ENCODE assay signal across 19 cellular contexts in genomic region chr6:109290143-109290931, GRCh38.
DNase-seq lines count a peak whose midpoint lies in the region; ATAC-seq, FAIRE-seq and TF ChIP-seq lines count a peak whose summit lies in the region.
"Had no signal": no experiment of that assay in that cellular context is flagged by ENCODE, and none has a peak within 500 bp of the region (broad histone marks: within the 10 kb centered on the region; RNA-seq: fewer than 3 reads in every experiment).

No MANE protein-coding gene starts in this region.

- no peak overlapping the region for H3K56ac ChIP-seq in H1 (replicated peaks; ENCODE audit: insufficient read length, low read depth, low read length)

- peak; percentile 22 to 49; a peak in 2 of 4 replicates for TF ChIP-seq RAD21 in H1 (IDR thresholded peaks at IDR 0.05 in 1 of 2, conservative IDR thresholded peaks at IDR 0.05 in 1 of 2; ENCODE audit: low read depth in 2 of 2, low read length in 2 of 2)

- H4K20me1 ChIP-seq in H1 (replicated peaks in 1 of 2; ENCODE audit: control insufficient read depth in 1 of 2, insufficient read depth in 2 of 2, low read length in 2 of 2), result no peaks in the 10 kb centered on the region
- H4K20me1 ChIP-seq: BLaER1 had no signal

- FAIRE-seq in H1 (lab: Jason Lieb, UNC), result no peak
- FAIRE-seq in kidney (lab: Jason Lieb, UNC), result no peak
- FAIRE-seq: GM12892, GM18507, H54, HTR-8/SVneo had no signal

- no peak for ATAC-seq in left ventricle myocardium superior
- no peak for ATAC-seq in Right ventricle myocardium superior (ENCODE audit: poor library complexity)
- ATAC-seq in aorta (ENCODE audit: low FRiP score), result peak; percentile 20
- ATAC-seq in HG02642 (IDR thresholded peaks at IDR 0.05; ENCODE audit: poor library complexity, unreplicated experiment), result no peak
- ATAC-seq in HG02870 (IDR thresholded peaks at IDR 0.05; ENCODE audit: unreplicated experiment), result no peak

- TF ChIP-seq EP300 in H1 (IDR thresholded peaks at IDR 0.05; ENCODE audit: borderline replicate concordance in 1 of 2, low read depth in 2 of 2, low read length in 2 of 2), result no peak

- TF ChIP-seq CTCF in H1 (IDR thresholded peaks at IDR 0.05; ENCODE audit: control extremely low read depth in 1 of 3, insufficient read depth in 1 of 3, low read depth in 1 of 3, low read length in 3 of 3), result peak in 2 of 3 experiments; percentile 13 to 25; a peak in 2 of 4 replicates
- TF ChIP-seq CTCF in kidney (IDR thresholded peaks at IDR 0.05; ENCODE audit: borderline replicate concordance, extremely low read depth, insufficient read depth), result no peak

- no peaks in the 10 kb centered on the region; a peak in 1 of 8 replicates for H3K36me3 ChIP-seq in H1 (ENCODE audit: control insufficient read depth in 2 of 4, insufficient read depth in 4 of 4, low read length in 3 of 4)
- H3K36me3 ChIP-seq in kidney (ENCODE audit: control insufficient read depth in 1 of 2, insufficient read depth in 2 of 2, low read length in 2 of 2), result no peaks in the 10 kb centered on the region
- no peaks in the 10 kb centered on the region for H3K36me3 ChIP-seq in aorta (ENCODE audit: control insufficient read depth in 1 of 2, insufficient read depth in 2 of 2, low read length in 1 of 2)
- H3K36me3 ChIP-seq: BLaER1 had no signal

- H2AK5ac ChIP-seq in H1 (ENCODE audit: low read depth, low read length), result no peak overlapping the region

- no peak overlapping the region for H2AFZ ChIP-seq in H1 (ENCODE audit: low read length)

- no peak overlapping the region for H3K14ac ChIP-seq in H1 (ENCODE audit: insufficient read length)

- no peaks in the 10 kb centered on the region for H3K27me3 ChIP-seq in H1 (replicated peaks in 1 of 4; ENCODE audit: control insufficient read depth in 3 of 4, extremely low read depth in 1 of 4, insufficient read depth in 3 of 4, low read length in 3 of 4)
- H3K27me3 ChIP-seq in aorta (ENCODE audit: control insufficient read depth in 1 of 2, insufficient read depth in 2 of 2, low read length in 1 of 2), result no peaks in the 10 kb centered on the region
- H3K27me3 ChIP-seq: BLaER1 had no signal

- 95% methylated on average over 42 of the region's 56 CpGs; no CpG with 5 or more reads in 1 of the 2 experiments for WGBS in H1 (ENCODE audit: extremely low coverage in 1 of 2, insufficient coverage in 1 of 2, insufficient read length in 1 of 2, insufficient replicate concordance in 2 of 2, low coverage in 1 of 2, low lambda C conversion rate in 2 of 2, missing lambda C conversion rate in 1 of 2), 2 experiments
- WGBS in aorta, 2 donors, result 74 to 79% methylated on average over 45 to 56 of the region's 56 CpGs

- H3K4ac ChIP-seq in H1 (replicated peaks; ENCODE audit: insufficient read length, low read depth, low read length), result no peak overlapping the region

- no peaks in the 10 kb centered on the region for H3K79me2 ChIP-seq in H1 (ENCODE audit: control insufficient read depth in 1 of 2, insufficient read depth in 2 of 2, low read length in 2 of 2)

- H3K18ac ChIP-seq in H1 (ENCODE audit: extremely low read depth, low read length), result peak overlapping the region; percentile 13; the same call in 1 of the 2 replicates

- no peak overlapping the region for H4K91ac ChIP-seq in H1 (replicated peaks; ENCODE audit: insufficient read length, low read length)

- POLR2A ChIA-PET in H1 (lab: Charles Lee; ENCODE audit: partially characterized antibody), result no interaction called here

- intact Hi-C loops in left ventricle myocardium superior (cut with micrococcal nuclease), result no loop called here
- intact Hi-C loops in Right ventricle myocardium superior (cut with DNase I), result no loop called here
- intact Hi-C loops in kidney (cut with DNase I), result no loop called here
- intact Hi-C loops in aorta (cut with DNase I), result loop anchor here in 1 of 2 donors (10.0 kb wide), 1 partner anchor 66 kb away; no protein-coding TSS in a partner anchor

- H2BK5ac ChIP-seq in H1 (ENCODE audit: low read depth, low read length), result no peak overlapping the region

- H2BK12ac ChIP-seq in H1 (ENCODE audit: low read depth, low read length), result no peak overlapping the region

- H3K23ac ChIP-seq in H1 (ENCODE audit: insufficient read length), result no peak overlapping the region

- H3K9me3 ChIP-seq in H1 (ENCODE audit: insufficient read depth in 2 of 2, low read depth in 1 of 2, low read length in 1 of 2) (no peaks in the 10 kb centered on the region), kidney (ENCODE audit: control insufficient read depth in 1 of 2, low read length in 2 of 2) (no peaks in the 10 kb centered on the region), aorta (ENCODE audit: control insufficient read depth, low read length) (no peaks in the 10 kb centered on the region)

- peaks cover 0 to 4% (median 0%) of the 10 kb centered on the region in 4 experiments; a peak in 1 of 7 replicates for H3K4me1 ChIP-seq in H1 (replicated peaks in 1 of 4; ENCODE audit: control insufficient read depth in 3 of 4, insufficient read depth in 4 of 4, low read length in 3 of 4)
- H3K4me1 ChIP-seq in kidney (ENCODE audit: control insufficient read depth in 1 of 2, insufficient read depth in 1 of 2, low read depth in 1 of 2, low read length in 2 of 2), result peaks cover 0 to 2% of the 10 kb centered on the region in 2 donors
- no peaks in the 10 kb centered on the region for H3K4me1 ChIP-seq in aorta (ENCODE audit: control insufficient read depth in 1 of 2, insufficient read depth in 2 of 2, low read length in 2 of 2)

- no peak overlapping the region for H3K9ac ChIP-seq in H1 (replicated peaks in 1 of 4; ENCODE audit: extremely low read depth in 1 of 4, low read depth in 3 of 4, low read length in 3 of 4)
- H3K9ac ChIP-seq in kidney (ENCODE audit: low read length in 2 of 2), result no peak overlapping the region
- H3K9ac ChIP-seq: BLaER1 had no signal

- H3K23me2 ChIP-seq in H1 (ENCODE audit: low read depth, low read length), result no peaks in the 10 kb centered on the region

- peak overlapping the region; percentile 29 for H4K8ac ChIP-seq in H1 (ENCODE audit: extremely low read depth, insufficient read depth, low read length)

- DNase-seq in left ventricle myocardium superior, result peak; percentile 31
- DNase-seq in Right ventricle myocardium superior, result no peak
- no peak for DNase-seq in H1 (ENCODE audit: low read depth in 1 of 2, low spot score in 2 of 2)
- peak; percentile 71 for DNase-seq in kidney
- no peak for DNase-seq in aorta
- DNase-seq in SKM-1 (lab: John Stamatoyannopoulos, UW; ENCODE audit: unreplicated experiment), result no peak
- DNase-seq: 8988T; CD4-positive, alpha-beta memory T cell; DMS153; DMS79; GDM1; KG1 had no signal

- TF ChIP-seq POLR2A in H1 (IDR thresholded peaks at IDR 0.05; ENCODE audit: control extremely low read depth in 1 of 2, low read depth in 2 of 2, low read length in 2 of 2), result no peak

- H2BK15ac ChIP-seq in H1 (ENCODE audit: low read length), result no peak overlapping the region

- no peak overlapping the region for H3K27ac ChIP-seq in H1 (ENCODE audit: low read depth, low read length)
- H3K27ac ChIP-seq in kidney (ENCODE audit: low read depth in 2 of 2, low read length in 2 of 2), result no peak overlapping the region
- no peak overlapping the region for H3K27ac ChIP-seq in aorta (ENCODE audit: low read depth in 1 of 2, low read length in 2 of 2)
- H3K27ac ChIP-seq: BLaER1 had no signal

- H4K5ac ChIP-seq in H1 (ENCODE audit: insufficient read length, low read depth, low read length), result no peak overlapping the region

- H3K4me3 ChIP-seq in H1 (ENCODE audit: extremely low read depth in 1 of 4, insufficient read depth in 2 of 4, low read depth in 3 of 4, low read length in 4 of 4) (no peak overlapping the region), kidney (ENCODE audit: low read length in 2 of 2) (no peak overlapping the region), aorta (ENCODE audit: low read length in 2 of 2) (no peak overlapping the region)
- H3K4me3 ChIP-seq: BLaER1 had no signal

- H2BK120ac ChIP-seq in H1 (replicated peaks; ENCODE audit: low read depth, low read length), result no peak overlapping the region

- H3K79me1 ChIP-seq in H1 (ENCODE audit: low read depth, low read length), result no peaks in the 10 kb centered on the region

- CTCF ChIA-PET in H1 (lab: Charles Lee; ENCODE audit: partially characterized antibody), result interaction anchor here (1.4 to 3.4 kb wide), 2 partner anchors 102 to 112 kb away, joined by 3 to 11 read pairs; no protein-coding TSS in a partner anchor

- no peak overlapping the region for H2BK20ac ChIP-seq in H1 (ENCODE audit: low read length)

- no peak overlapping the region for H3K4me2 ChIP-seq in H1 (ENCODE audit: insufficient read depth in 1 of 2, low read depth in 2 of 2, low read length in 2 of 2)
- H3K4me2 ChIP-seq: BLaER1 had no signal

TF ChIP-seq in H1, 55 proteins besides CTCF, POLR2A, EP300 and RAD21:
- no peak for TF ChIP-seq TAF1 (IDR thresholded peaks at IDR 0.05; ENCODE audit: low read depth, low read length)
- no peak for TF ChIP-seq TEAD4 (IDR thresholded peaks at IDR 0.05; ENCODE audit: low read depth, low read length)
- no peak for TF ChIP-seq PHF8 (conservative IDR thresholded peaks at IDR 0.05; ENCODE audit: low read depth, low read length)

Comparison
In these comparisons a context has a peak if more than half of its experiments do, and no peak if none do; other contexts are left out.
1. DNase-seq: peak in left ventricle myocardium superior (single experiment) and kidney (single experiment); none in Right ventricle myocardium superior (single experiment), H1 (0 of 2), aorta (0 of 2) and SKM-1 (single experiment).